In genomic region chr2:22520337-22521288, GRCh38 we compare ENCODE assay signal across 17 cellular contexts.
DNase-seq lines count a peak whose midpoint lies in the region; ATAC-seq, FAIRE-seq and TF ChIP-seq lines count a peak whose summit lies in the region.
"Had no signal": no experiment of that assay in that cellular context is flagged by ENCODE, and none has a peak within 500 bp of the region (broad histone marks: within the 10 kb centered on the region; RNA-seq: fewer than 3 reads in every experiment).

No MANE protein-coding gene starts in this region.

- H3K36me3 Mint-ChIP-seq in nephron (ENCODE audit: low read depth), result no peaks in the 10 kb centered on the region
- H3K36me3 Mint-ChIP-seq in CD8-positive, alpha-beta memory T cell, result no peaks in the 10 kb centered on the region
- H3K36me3 Mint-ChIP-seq: CD4-positive, CD25-positive, alpha-beta regulatory T cell had no signal

- no peaks in the 10 kb centered on the region for H3F3A ChIP-seq in PC-3 (ENCODE audit: low read length, unreplicated experiment)

- H3K27ac Mint-ChIP-seq in nephron, result peak overlapping the region in 2 of 3 experiments; percentile 8 to 80
- H3K27ac Mint-ChIP-seq in CD8-positive, alpha-beta memory T cell, result no peak overlapping the region
- H3K27ac Mint-ChIP-seq: CD4-positive, CD25-positive, alpha-beta regulatory T cell had no signal

- peaks cover 4% of the 10 kb centered on the region for H3K9me3 Mint-ChIP-seq in nephron
- peaks cover 3 to 27% (median 12%) of the 10 kb centered on the region in 5 donors for H3K9me3 Mint-ChIP-seq in CD8-positive, alpha-beta memory T cell

- H3K9ac ChIP-seq in rectal smooth muscle tissue (ENCODE audit: low read length) (no peak overlapping the region), PC-3 (ENCODE audit: low read length) (no peak overlapping the region)
- H3K9ac ChIP-seq: GM23248 had no signal

- H3K4me3 ChIP-seq in rectal smooth muscle tissue (ENCODE audit: low read length) (no peak overlapping the region), PC-3 (ENCODE audit: low read length) (no peak overlapping the region)
- no peak overlapping the region for H3K4me3 ChIP-seq in CD8-positive, alpha-beta memory T cell (ENCODE audit: low read length)
- H3K4me3 ChIP-seq: GM23248, HAP-1 had no signal

- H3K27me3 ChIP-seq in rectal smooth muscle tissue (ENCODE audit: control insufficient read depth, insufficient read depth, low read length) (no peaks in the 10 kb centered on the region), PC-3 (ENCODE audit: low read length) (no peaks in the 10 kb centered on the region)
- H3K27me3 ChIP-seq in CD8-positive, alpha-beta memory T cell (ENCODE audit: insufficient read depth, low read length, poor library complexity, severe bottlenecking), result no peaks in the 10 kb centered on the region
- H3K27me3 ChIP-seq: BE2C had no signal

- no peak for DNase-seq in left colon
- no peak for DNase-seq in PC-3
- DNase-seq in CD8-positive, alpha-beta memory T cell, result no peak
- no peak for DNase-seq in SW480 (ENCODE audit: low spot score)
- no peak for DNase-seq in HTR-8/SVneo (ENCODE audit: insufficient read length, low spot score)
- DNase-seq: ACHN; BE2C; C1 segment of cervical spinal cord; CD4-positive, CD25-positive, alpha-beta regulatory T cell; DMS153; DMS79; GDM1; GM23248 had no signal

- H3K27ac ChIP-seq in rectal smooth muscle tissue (ENCODE audit: low read depth, low read length) (peak overlapping the region; percentile 9), PC-3 (ENCODE audit: low read length) (no peak overlapping the region)
- H3K27ac ChIP-seq in CD8-positive, alpha-beta memory T cell (ENCODE audit: low read depth, low read length), result no peak overlapping the region
- H3K27ac ChIP-seq: GM23248 had no signal

- no peak for FAIRE-seq in HTR-8/SVneo (lab: Jason Lieb, UNC)
- FAIRE-seq: A204.1 had no signal

- TF ChIP-seq CTCF in nephron (IDR thresholded peaks at IDR 0.05; ENCODE audit: unreplicated experiment in 3 of 3) (no peak), PC-3 (conservative IDR thresholded peaks at IDR 0.05; ENCODE audit: low read depth, low read length) (no peak)

- no TSS peak for BruUV-seq in PC-3 (replicated peaks; lab: Mats Ljungman, UMichigan)

- no peak overlapping the region for H3K4me2 ChIP-seq in PC-3 (ENCODE audit: low read length)

- no peak overlapping the region for H2AFZ ChIP-seq in PC-3 (ENCODE audit: low read length)
- H2AFZ ChIP-seq: GM23248 had no signal

- peaks cover 22% of the 10 kb centered on the region for H3K4me1 Mint-ChIP-seq in nephron
- no peaks in the 10 kb centered on the region for H3K4me1 Mint-ChIP-seq in CD8-positive, alpha-beta memory T cell
- H3K4me1 Mint-ChIP-seq: CD4-positive, CD25-positive, alpha-beta regulatory T cell had no signal

- H3K9me2 ChIP-seq in PC-3 (replicated peaks; ENCODE audit: low read length), result no peaks in the 10 kb centered on the region

- ATAC-seq in left colon (peak; percentile 97), PC-3 (no peak)

- intact Hi-C loops in left colon (cut with DNase I, micrococcal nuclease), result no loop called here
- intact Hi-C loops in PC-3 (cut with micrococcal nuclease), result no loop called here

- H3K79me2 ChIP-seq in PC-3 (ENCODE audit: low read length), result no peaks in the 10 kb centered on the region

- H3K4me3 Mint-ChIP-seq in nephron, result no peak overlapping the region
- H3K4me3 Mint-ChIP-seq in CD8-positive, alpha-beta memory T cell, result no peak overlapping the region
- H3K4me3 Mint-ChIP-seq: CD4-positive, CD25-positive, alpha-beta regulatory T cell had no signal

- H3K4me1 ChIP-seq in rectal smooth muscle tissue (ENCODE audit: control insufficient read depth, insufficient read depth, low read length) (no peaks in the 10 kb centered on the region), PC-3 (ENCODE audit: insufficient read depth, low read length) (no peaks in the 10 kb centered on the region)
- no peaks in the 10 kb centered on the region for H3K4me1 ChIP-seq in CD8-positive, alpha-beta memory T cell (ENCODE audit: insufficient read depth, low read length)
- H3K4me1 ChIP-seq: BE2C, HAP-1 had no signal

- H4K20me1 ChIP-seq in PC-3 (ENCODE audit: low read length), result no peaks in the 10 kb centered on the region

- peaks cover 7% of the 10 kb centered on the region; the same call in 1 of the 2 replicates for H3K9me3 ChIP-seq in PC-3 (ENCODE audit: low read length)
- H3K9me3 ChIP-seq in CD8-positive, alpha-beta memory T cell (ENCODE audit: low read length), result no peaks in the 10 kb centered on the region
- H3K9me3 ChIP-seq: BE2C, HAP-1 had no signal

- POLR2A ChIA-PET in PC-3 (lab: Charles Lee; ENCODE audit: unreplicated experiment), result no interaction called here
- POLR2A ChIA-PET in CD8-positive, alpha-beta memory T cell (lab: Charles Lee), result no interaction called here

- H3K36me3 ChIP-seq in rectal smooth muscle tissue (ENCODE audit: control insufficient read depth, insufficient read depth, low read length) (no peaks in the 10 kb centered on the region), PC-3 (ENCODE audit: low read depth, low read length) (no peaks in the 10 kb centered on the region)
- H3K36me3 ChIP-seq in CD8-positive, alpha-beta memory T cell (ENCODE audit: insufficient read depth, low read length), result no peaks in the 10 kb centered on the region
- H3K36me3 ChIP-seq: BE2C, HAP-1 had no signal

- CTCF ChIA-PET in PC-3 (lab: Charles Lee), result no interaction called here
- CTCF ChIA-PET in CD8-positive, alpha-beta memory T cell (lab: Charles Lee), result interaction anchor here (0.7 kb wide), 1 partner anchor 23 kb away, joined by 3 read pairs; no protein-coding TSS in a partner anchor

- H3K27me3 Mint-ChIP-seq in nephron (ENCODE audit: low read depth), result peaks cover 4% of the 10 kb centered on the region
- H3K27me3 Mint-ChIP-seq in CD8-positive, alpha-beta memory T cell, result no peaks in the 10 kb centered on the region
- H3K27me3 Mint-ChIP-seq: CD4-positive, CD25-positive, alpha-beta regulatory T cell had no signal

Comparison
In these comparisons a context has a peak if more than half of its experiments do, and no peak if none do; other contexts are left out.
1. H3K27ac Mint-ChIP-seq: peak in nephron (2 of 3); none in CD8-positive, alpha-beta memory T cell (0 of 8).